In the genomic region with DNA sequence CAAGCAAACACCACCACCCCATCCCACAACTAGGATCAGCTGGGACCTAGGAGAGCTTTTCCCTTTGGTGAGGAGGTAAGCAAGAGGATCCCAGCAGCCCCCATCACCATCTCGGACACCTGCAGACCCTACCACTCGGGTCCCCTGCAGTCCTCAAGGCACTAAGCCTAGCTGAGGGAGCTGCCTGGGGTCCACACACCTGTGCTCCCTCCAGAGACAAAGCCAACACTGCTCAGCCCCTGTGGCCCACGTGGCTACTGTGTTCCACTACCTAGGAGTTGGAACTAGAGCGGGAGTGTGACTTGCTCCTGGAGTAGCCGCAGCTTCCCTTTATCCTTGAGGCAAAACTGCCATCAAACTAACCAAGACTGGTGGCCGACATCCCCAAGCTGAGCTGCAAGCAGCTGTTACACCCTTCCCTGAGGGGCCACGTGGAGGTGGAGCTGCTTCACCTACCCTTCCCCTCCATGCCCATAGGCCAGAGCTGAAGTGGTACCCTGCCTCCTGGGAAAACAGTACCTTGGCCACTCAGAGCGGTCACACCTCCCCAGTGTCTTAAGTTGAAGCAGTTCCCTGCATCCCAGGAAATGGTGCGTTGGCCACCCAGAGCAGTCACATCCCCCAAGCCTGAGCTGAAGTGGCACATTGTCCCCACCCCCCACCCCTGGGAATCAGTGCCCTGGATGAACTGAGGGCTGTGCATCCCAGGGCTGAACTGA, we compare ENCODE assay signal across 13 cellular contexts.
"Had no signal": no experiment of that assay in that cellular context is flagged by ENCODE, and none has a peak within 500 bp of the region (broad histone marks: within the 10 kb centered on the region; RNA-seq: fewer than 3 reads in every experiment).

No MANE protein-coding gene starts in this region.

- H3K27ac ChIP-seq: esophagus muscularis mucosa, skin epidermis, tibial nerve had no signal

- H3K4me1 ChIP-seq: esophagus muscularis mucosa, tibial nerve had no signal

- FAIRE-seq: TTC549 had no signal

- H3K27me3 ChIP-seq: tibial nerve had no signal

- H3K36me3 ChIP-seq: esophagus muscularis mucosa, tibial nerve had no signal

- ATAC-seq: activated CD4-positive, alpha-beta T cell treated with anti-CD3 and anti-CD28 coated beads for 36 hours; left colon; T-helper 17 cell had no signal

- H3K27ac Mint-ChIP-seq: activated CD4-positive, alpha-beta T cell treated with anti-CD3 and anti-CD28 coated beads for 36 hours; activated naive CD8-positive, alpha-beta T cell treated with anti-CD3 and anti-CD28 coated beads for 36 hours; nephron; T-helper 17 cell had no signal

- DNase-seq: activated CD4-positive, alpha-beta T cell treated with anti-CD3 and anti-CD28 coated beads for 36 hours; activated naive CD8-positive, alpha-beta T cell treated with anti-CD3 and anti-CD28 coated beads for 36 hours; activated T-cell treated with anti-CD3 and anti-CD28 coated beads, Interleukin-2, amount 50 U/mL, for 1 hour; anterior cingulate cortex; hypothalamus; SHP77 had no signal

- H3K4me3 ChIP-seq: esophagus muscularis mucosa, skin epidermis, tibial nerve had no signal
